Comparison of ENCODE assay signal across 19 cellular contexts in genomic region chr5:156594406-156594805, GRCh38.
"Had no signal": no experiment of that assay in that cellular context is flagged by ENCODE, and none has a peak within 500 bp of the region (broad histone marks: within the 10 kb centered on the region; RNA-seq: fewer than 3 reads in every experiment).

No MANE protein-coding gene starts in this region.

- H3K27ac ChIP-seq: neural progenitor cell, ovary, right lobe of liver, skin epidermis, testis had no signal

- ATAC-seq: esophagus mucosa; natural killer cell treated with Interleukin-12 subunit alpha and Interleukin-12 subunit beta and Interleukin-15 and Interleukin-18, amount 100 ng/mL, for 72 hours; right lobe of liver; stimulated activated naive B cell treated with anti-CD40 and anti-IgM and Interleukin-4, amounts not matched to agents 10 μg/mL and 1 μg/mL and 100 μg/mL, for 72 hours; stimulated activated naive CD8-positive, alpha-beta T cell treated with anti-CD3 and anti-CD28 coated beads, Interleukin-15, amount 100 ng/mL, for 72 hours had no signal

- H2AFZ ChIP-seq: neural progenitor cell had no signal

- DNase-seq: cortex of kidney; effector memory CD4-positive, alpha-beta T cell; hippocampal formation; mammary epithelial cell; nucleus accumbens; ovary; right lobe of liver; stimulated activated CD4-positive, alpha-beta T cell treated with anti-CD3 and anti-CD28 coated beads, Interleukin-2, amount 100 ng/mL, for 24 hours; stimulated activated CD4-positive, alpha-beta T cell treated with anti-CD3 and anti-CD28 coated beads, Interleukin-4, amount 100 ng/mL, for 4 hours; stimulated activated naive B cell treated with anti-CD40 and anti-IgM and Interleukin-4, amounts not matched to agents 10 μg/mL and 1 μg/mL and 100 μg/mL, for 72 hours; stimulated activated naive CD8-positive, alpha-beta T cell treated with anti-CD3 and anti-CD28 coated beads, Interleukin-15, amount 100 ng/mL, for 72 hours; testis had no signal

- H3K4me2 ChIP-seq: neural progenitor cell had no signal

- H3K9me3 ChIP-seq: ovary, right lobe of liver, testis, tibial nerve had no signal

- H3K9me3 Mint-ChIP-seq: central memory CD8-positive, alpha-beta T cell; natural killer cell treated with Interleukin-12 subunit alpha and Interleukin-12 subunit beta and Interleukin-15 and Interleukin-18, amount 100 ng/mL, for 72 hours; neural progenitor cell; stimulated activated naive B cell treated with anti-CD40 and anti-IgM and Interleukin-4, amounts not matched to agents 10 μg/mL and 1 μg/mL and 100 μg/mL, for 72 hours; stimulated activated naive CD8-positive, alpha-beta T cell treated with anti-CD3 and anti-CD28 coated beads, Interleukin-15, amount 100 ng/mL, for 72 hours had no signal

- H3K4me1 ChIP-seq: neural progenitor cell, right lobe of liver, testis had no signal

- H3K4me3 Mint-ChIP-seq: central memory CD8-positive, alpha-beta T cell; natural killer cell treated with Interleukin-12 subunit alpha and Interleukin-12 subunit beta and Interleukin-15 and Interleukin-18, amount 100 ng/mL, for 72 hours; neural progenitor cell; stimulated activated naive B cell treated with anti-CD40 and anti-IgM and Interleukin-4, amounts not matched to agents 10 μg/mL and 1 μg/mL and 100 μg/mL, for 72 hours; stimulated activated naive CD8-positive, alpha-beta T cell treated with anti-CD3 and anti-CD28 coated beads, Interleukin-15, amount 100 ng/mL, for 72 hours had no signal

- H3K4me1 Mint-ChIP-seq: central memory CD8-positive, alpha-beta T cell; stimulated activated naive B cell treated with anti-CD40 and anti-IgM and Interleukin-4, amounts not matched to agents 10 μg/mL and 1 μg/mL and 100 μg/mL, for 72 hours; stimulated activated naive CD8-positive, alpha-beta T cell treated with anti-CD3 and anti-CD28 coated beads, Interleukin-15, amount 100 ng/mL, for 72 hours had no signal

- H3K36me3 ChIP-seq: neural progenitor cell, ovary, right lobe of liver, tibial nerve had no signal

- H3K36me3 Mint-ChIP-seq: neural progenitor cell; stimulated activated naive B cell treated with anti-CD40 and anti-IgM and Interleukin-4, amounts not matched to agents 10 μg/mL and 1 μg/mL and 100 μg/mL, for 72 hours had no signal

- H3K4me3 ChIP-seq: neural progenitor cell, ovary, right lobe of liver, skin epidermis, testis, tibial nerve had no signal

- H3K27ac Mint-ChIP-seq: neural progenitor cell; stimulated activated naive B cell treated with anti-CD40 and anti-IgM and Interleukin-4, amounts not matched to agents 10 μg/mL and 1 μg/mL and 100 μg/mL, for 72 hours; stimulated activated naive CD8-positive, alpha-beta T cell treated with anti-CD3 and anti-CD28 coated beads, Interleukin-15, amount 100 ng/mL, for 72 hours had no signal

- FAIRE-seq: endometrium had no signal

- H3K9ac ChIP-seq: neural progenitor cell had no signal

- H3K27me3 ChIP-seq: neural progenitor cell, ovary, right lobe of liver, testis, tibial nerve had no signal
